Comparison of ENCODE assay signal across 1 cellular context in genomic region chr16:83586036-83586810, GRCh38.
TF ChIP-seq lines count a peak whose summit lies in the region.

No MANE protein-coding gene starts in this region.

TF ChIP-seq in H1, 55 proteins besides CTCF, POLR2A, EP300 and RAD21:
- no peak for TF ChIP-seq POU5F1 (IDR thresholded peaks at IDR 0.05; ENCODE audit: low read depth, low read length)
- no peak for TF ChIP-seq SRF (IDR thresholded peaks at IDR 0.05; ENCODE audit: low read depth, low read length)
- TF ChIP-seq CHD7 (IDR thresholded peaks at IDR 0.05; ENCODE audit: insufficient replicate concordance, low read length): no peak
- no peak for TF ChIP-seq BRCA1 (IDR thresholded peaks at IDR 0.05; ENCODE audit: low read depth, low read length)
- TF ChIP-seq ATF2 (IDR thresholded peaks at IDR 0.05; ENCODE audit: low read length): no peak
- TF ChIP-seq NANOG (IDR thresholded peaks at IDR 0.05; ENCODE audit: insufficient read depth, low read depth, low read length, poor library complexity, severe bottlenecking): no peak
- no peak for TF ChIP-seq JUND (IDR thresholded peaks at IDR 0.05; ENCODE audit: low read length)
- TF ChIP-seq ATF3 (IDR thresholded peaks at IDR 0.05; ENCODE audit: insufficient read depth, low read depth, low read length): no peak
- no peak for TF ChIP-seq TAF7 (optimal IDR thresholded peaks at IDR 0.05; ENCODE audit: borderline replicate concordance, low read depth, low read length)
- TF ChIP-seq CEBPB (IDR thresholded peaks at IDR 0.05; ENCODE audit: low read depth, low read length): no peak
- TF ChIP-seq ZNF274 (IDR thresholded peaks at IDR 0.05; ENCODE audit: borderline replicate concordance, extremely low read depth, low read length): no peak
- no peak for TF ChIP-seq TAF1 (IDR thresholded peaks at IDR 0.05; ENCODE audit: low read depth, low read length)
- no peak for TF ChIP-seq HDAC2 (IDR thresholded peaks at IDR 0.05; ENCODE audit: borderline replicate concordance in 1 of 2, low read depth in 2 of 2, low read length in 2 of 2)
- no peak for TF ChIP-seq EZH2 (IDR thresholded peaks at IDR 0.05; ENCODE audit: low read depth, low read length, severe bottlenecking)
